ENCODE assay signal across 8 cellular contexts in the genomic region with DNA sequence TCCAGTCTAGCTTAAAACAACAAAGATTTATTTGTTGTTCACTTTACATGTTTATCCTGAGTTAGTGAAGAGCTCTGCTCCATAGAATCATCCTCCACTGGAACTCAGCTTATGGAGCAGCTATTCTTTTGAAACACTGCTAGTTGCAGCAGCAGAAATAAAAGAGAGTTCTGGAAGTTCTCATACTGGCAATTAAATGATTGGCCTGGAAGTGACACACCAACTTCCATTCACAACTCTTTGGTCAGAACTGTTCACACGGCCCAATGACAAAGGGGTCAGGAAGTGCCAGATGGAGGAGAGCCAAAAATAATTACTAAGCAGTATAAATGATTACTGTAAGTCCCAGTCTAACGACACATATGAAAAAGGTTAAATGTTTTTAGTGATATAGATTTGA. TPM values are rescaled to one million over a fixed set of nuclear protein-coding genes. Genes with fewer than 3 reads are reported as not detected.
DNase-seq lines count a peak whose midpoint lies in the region; ATAC-seq lines count a peak whose summit lies in the region.

No MANE protein-coding gene starts in this region.

- no peaks in the 10 kb centered on the region for H3K27me3 ChIP-seq in BLaER1
- H3K27me3 ChIP-seq in muscle layer of colon (ENCODE audit: control insufficient read depth in 1 of 2, insufficient read depth in 2 of 2, low read length in 2 of 2), result no peaks in the 10 kb centered on the region

- peak overlapping the region; percentile 28 for H3K4me2 ChIP-seq in BLaER1

- peaks cover 99% of the 10 kb centered on the region for H4K20me1 ChIP-seq in BLaER1

- DNase-seq in M059J (ENCODE audit: low read depth) (peak; percentile 89), NCI-H187 treated with DMSO at 0.1 percent for 48 hours (lab: John Stamatoyannopoulos, UW) (no peak)
- no peak for DNase-seq in stimulated activated naive CD4-positive, alpha-beta T cell treated with Interleukin-2 at 50 U/mL for 16 hours (lab: John Stamatoyannopoulos, UW)

- H3K9ac ChIP-seq in BLaER1 (0 out of 2 replicates have a peak overlapping the region, but pooled peaks have one; percentile 15), muscle layer of colon (ENCODE audit: low read length) (no peak overlapping the region)

- no peak overlapping the region for H3K27ac ChIP-seq in BLaER1
- peak overlapping the region; percentile 67 for H3K27ac ChIP-seq in cingulate gyrus (ENCODE audit: low read depth, low read length)
- H3K27ac ChIP-seq in muscle layer of colon (ENCODE audit: low read depth, low read length), result peak overlapping the region; percentile 19

- ATAC-seq in GM18861 (IDR thresholded peaks at IDR 0.05; ENCODE audit: unreplicated experiment) (no peak), GM21447 (IDR thresholded peaks at IDR 0.05; ENCODE audit: unreplicated experiment) (no peak)

- H3K36me3 ChIP-seq in BLaER1, result peaks cover 82% of the 10 kb centered on the region
- H3K36me3 ChIP-seq in muscle layer of colon (ENCODE audit: insufficient read depth, low read length), result no peaks in the 10 kb centered on the region

- no peak overlapping the region for H3K4me3 ChIP-seq in BLaER1
- no peak overlapping the region for H3K4me3 ChIP-seq in muscle layer of colon (ENCODE audit: low read depth in 1 of 2, low read length in 2 of 2)

- H3K4me1 ChIP-seq in BLaER1 (peaks cover 40% of the 10 kb centered on the region), muscle layer of colon (ENCODE audit: insufficient read depth, low read length) (peaks cover 48% of the 10 kb centered on the region)

- no peaks in the 10 kb centered on the region for H3K9me3 ChIP-seq in BLaER1
- H3K9me3 ChIP-seq in muscle layer of colon (ENCODE audit: low read length), result no peaks in the 10 kb centered on the region

RNA-seq across cellular contexts. Expression of a gene that starts 39.1 kb away (rescaled TPM):
- total RNA-seq in M059J (2014; rRNA removed; shearing (Covaris generic)), result 14.9 and 28.3 TPM in 2 replicates
